16 cellular contexts compared by ENCODE assay signal in genomic region chr1:75134656-75134938, GRCh38. TPM values are rescaled to one million over a fixed set of nuclear protein-coding genes. Genes with fewer than 3 reads are reported as not detected.
DNase-seq lines count a peak whose midpoint lies in the region; ATAC-seq, FAIRE-seq and TF ChIP-seq lines count a peak whose summit lies in the region.
"Had no signal": no experiment of that assay in that cellular context is flagged by ENCODE, and none has a peak within 500 bp of the region (broad histone marks: within the 10 kb centered on the region; RNA-seq: fewer than 3 reads in every experiment).

No MANE protein-coding gene starts in this region.

- POLR2A ChIA-PET in A673 (lab: Charles Lee; ENCODE audit: low non-redundant PET), result no interaction called here
- POLR2A ChIA-PET in PC-3 (lab: Charles Lee; ENCODE audit: unreplicated experiment), result no interaction called here

- H3K27ac ChIP-seq in HUES48 (ENCODE audit: low read depth, low read length) (no peak overlapping the region), astrocyte (ENCODE audit: low read depth, low read length) (no peak overlapping the region), A673 (ENCODE audit: low read depth, low read length, poor library complexity, severe bottlenecking) (no peak overlapping the region), PC-3 (ENCODE audit: low read length) (no peak overlapping the region)

- H3F3A ChIP-seq in PC-3 (ENCODE audit: low read length, unreplicated experiment), result no peaks in the 10 kb centered on the region

- DNase-seq in DMS53 (lab: John Stamatoyannopoulos, UW), result peak; percentile 69
- DNase-seq in astrocyte (ENCODE audit: low read depth), result no peak
- no peak for DNase-seq in naive B cell
- no peak for DNase-seq in LoVo (ENCODE audit: low spot score)
- no peak for DNase-seq in A673 (ENCODE audit: low spot score)
- DNase-seq in PC-3, result no peak
- no peak for DNase-seq in HUDEP-2 (lab: John Stamatoyannopoulos, UW; ENCODE audit: unreplicated experiment in 76 of 76)
- DNase-seq: activated CD4-positive, CD25-positive, alpha-beta regulatory T cell treated with anti-CD3 and anti-CD28 coated beads, Interleukin-2, amount 50 U/mL, for 72 hours; activated naive CD4-positive, alpha-beta T cell; foreskin melanocyte; NCI-H187 treated with DMSO at 0.1 percent for 48 hours; Right ventricle myocardium superior had no signal

- peaks cover 66% of the 10 kb centered on the region for H3K4me1 ChIP-seq in HUES48 (ENCODE audit: control insufficient read depth, insufficient read depth, low read length)
- H3K4me1 ChIP-seq in astrocyte (ENCODE audit: insufficient read depth, low read length), result no peaks in the 10 kb centered on the region
- H3K4me1 ChIP-seq in A673 (ENCODE audit: insufficient read depth, low read length, poor library complexity, severe bottlenecking), result peaks cover 9% of the 10 kb centered on the region
- no peaks in the 10 kb centered on the region for H3K4me1 ChIP-seq in PC-3 (ENCODE audit: insufficient read depth, low read length)

- ATAC-seq in naive B cell (ENCODE audit: low read depth in 2 of 2) (no peak), PC-3 (no peak)

- intact Hi-C loops in A673 (cut with micrococcal nuclease; ENCODE audit: unreplicated experiment) (loop anchor here (5.0 kb wide), 1 partner anchor 362 kb away; no protein-coding TSS in a partner anchor), PC-3 (cut with micrococcal nuclease) (no loop called here)

- H3K4me2 ChIP-seq in astrocyte (ENCODE audit: low read length), result peak overlapping the region; percentile 52
- H3K4me2 ChIP-seq in PC-3 (ENCODE audit: low read length), result no peak overlapping the region

- H3K79me2 ChIP-seq in astrocyte (ENCODE audit: insufficient read depth, low read length), result no peaks in the 10 kb centered on the region
- no peaks in the 10 kb centered on the region for H3K79me2 ChIP-seq in PC-3 (ENCODE audit: low read length)

- H3K9me3 Mint-ChIP-seq in astrocyte (ENCODE audit: unreplicated experiment), result no peaks in the 10 kb centered on the region
- peaks cover 5 to 22% (median 6%) of the 10 kb centered on the region in 7 donors for H3K9me3 Mint-ChIP-seq in naive B cell

- H3K36me3 Mint-ChIP-seq in astrocyte (ENCODE audit: low read depth, unreplicated experiment) (no peaks in the 10 kb centered on the region), naive B cell (peaks cover 0 to 12% of the 10 kb centered on the region in 2 donors)

- no peak for FAIRE-seq in astrocyte (lab: Jason Lieb, UNC)
- FAIRE-seq: colon, urothelium cell line had no signal

- H3K9me2 ChIP-seq in PC-3 (replicated peaks; ENCODE audit: low read length), result no peaks in the 10 kb centered on the region

- H3K4me3 Mint-ChIP-seq in astrocyte (ENCODE audit: unreplicated experiment) (peak overlapping the region; percentile 84), naive B cell (peak overlapping the region; percentile 40 to 85 (median 66))

- H3K36me3 ChIP-seq in HUES48 (ENCODE audit: control insufficient read depth, insufficient read depth, low read length) (no peaks in the 10 kb centered on the region), astrocyte (ENCODE audit: insufficient read depth, low read length) (no peaks in the 10 kb centered on the region), A673 (ENCODE audit: insufficient read depth, low read length, poor library complexity, severe bottlenecking) (no peaks in the 10 kb centered on the region), PC-3 (ENCODE audit: low read depth, low read length) (no peaks in the 10 kb centered on the region)

- H3K27ac Mint-ChIP-seq in astrocyte (ENCODE audit: unreplicated experiment) (peak overlapping the region; percentile 18), naive B cell (peak overlapping the region in 1 of 6 donors; percentile 47)

- BruUV-seq in A673 (replicated peaks; lab: Mats Ljungman, UMichigan) (no TSS peak), PC-3 (replicated peaks; lab: Mats Ljungman, UMichigan) (no TSS peak)

- CTCF ChIA-PET in A673 (lab: Charles Lee) (no interaction called here), PC-3 (lab: Charles Lee) (no interaction called here)

- H3K9me3 ChIP-seq in HUES48 (ENCODE audit: control insufficient read depth, insufficient read depth, low read length), result no peaks in the 10 kb centered on the region
- peaks cover 4% of the 10 kb centered on the region for H3K9me3 ChIP-seq in astrocyte (ENCODE audit: insufficient read depth, low read depth, low read length)
- H3K9me3 ChIP-seq in A673 (ENCODE audit: low read depth, low read length, poor library complexity, severe bottlenecking), result no peaks in the 10 kb centered on the region
- H3K9me3 ChIP-seq in PC-3 (ENCODE audit: low read length), result no peaks in the 10 kb centered on the region

- peak overlapping the region; percentile 69 for H3K4me3 ChIP-seq in HUES48 (ENCODE audit: low read depth, low read length)
- no peak overlapping the region for H3K4me3 ChIP-seq in astrocyte (ENCODE audit: insufficient read depth, low read depth, low read length)
- no peak overlapping the region for H3K4me3 ChIP-seq in A673 (ENCODE audit: low read depth, low read length, poor library complexity, severe bottlenecking)
- H3K4me3 ChIP-seq in PC-3 (ENCODE audit: low read length), result no peak overlapping the region

- 0 out of 2 replicates have a peak overlapping the region, but pooled peaks have one; percentile 5 for H3K9ac ChIP-seq in HUES48 (ENCODE audit: low read depth, low read length)
- H3K9ac ChIP-seq in astrocyte (ENCODE audit: low read length), result no peak overlapping the region
- no peak overlapping the region for H3K9ac ChIP-seq in PC-3 (ENCODE audit: low read length)

- H3K4me1 Mint-ChIP-seq in astrocyte (ENCODE audit: low read depth, unreplicated experiment) (peaks cover 33% of the 10 kb centered on the region), naive B cell (peaks cover 11 to 20% (median 15%) of the 10 kb centered on the region in 3 donors)

- H3K27me3 ChIP-seq in HUES48 (ENCODE audit: control insufficient read depth, insufficient read depth, low read length) (peaks cover 100% of the 10 kb centered on the region), astrocyte (ENCODE audit: insufficient read depth, low read length) (peaks cover 85% of the 10 kb centered on the region), A673 (replicated peaks; ENCODE audit: insufficient read depth, low read depth, low read length, poor library complexity) (peaks cover 100% of the 10 kb centered on the region), PC-3 (ENCODE audit: low read length) (peaks cover 91% of the 10 kb centered on the region)

- H4K20me1 ChIP-seq in astrocyte (ENCODE audit: insufficient read depth, low read length) (no peaks in the 10 kb centered on the region), PC-3 (ENCODE audit: low read length) (no peaks in the 10 kb centered on the region)

- H3K27me3 Mint-ChIP-seq in astrocyte (ENCODE audit: low read depth, unreplicated experiment) (peaks cover 81% of the 10 kb centered on the region), naive B cell (peaks cover 74 to 89% (median 85%) of the 10 kb centered on the region in 3 donors)

- no peak for TF ChIP-seq CTCF in astrocyte (IDR thresholded peaks at IDR 0.05; ENCODE audit: insufficient read depth, low read depth, low read length)
- no peak for TF ChIP-seq CTCF in A673 (conservative IDR thresholded peaks at IDR 0.05; ENCODE audit: low read depth, low read length)
- no peak for TF ChIP-seq CTCF in PC-3 (conservative IDR thresholded peaks at IDR 0.05; ENCODE audit: low read depth, low read length)

- no peak overlapping the region for H2AFZ ChIP-seq in astrocyte (ENCODE audit: low read depth, low read length)
- no peak overlapping the region for H2AFZ ChIP-seq in PC-3 (ENCODE audit: low read length)

RNA-seq across cellular contexts. Expression of gene LHX8, which starts 0.4 kb away (rescaled TPM):
- 0.48 and 0.52 TPM in 2 replicates for total RNA-seq in astrocyte
- polyA plus RNA-seq in naive B cell (ENCODE audit: low read depth in 6 of 6), result not detected
- total RNA-seq in A673 (2021), result not detected in 2 replicates
- total RNA-seq in PC-3 (2014; rRNA removed), result not detected in 2 replicates
- total RNA-seq: liver, Right ventricle myocardium superior had no signal
- polyA plus RNA-seq: liver had no signal
